14 cellular contexts compared by ENCODE assay signal in genomic region chr15:86649277-86649676, GRCh38.
DNase-seq lines count a peak whose midpoint lies in the region; ATAC-seq and TF ChIP-seq lines count a peak whose summit lies in the region.
"Had no signal": no experiment of that assay in that cellular context is flagged by ENCODE, and none has a peak within 500 bp of the region (broad histone marks: within the 10 kb centered on the region; RNA-seq: fewer than 3 reads in every experiment).

No MANE protein-coding gene starts in this region.

- no peaks in the 10 kb centered on the region for H3K36me3 Mint-ChIP-seq in activated CD4-positive, alpha-beta T cell treated with anti-CD3 and anti-CD28 coated beads, Interleukin-2, amount 10 ng/mL, durations not matched to agents 24 days and 14 days (ENCODE audit: low read depth)
- peaks cover 0 to 8% of the 10 kb centered on the region in 2 donors for H3K36me3 Mint-ChIP-seq in activated naive CD4-positive, alpha-beta T cell treated with anti-CD3 and anti-CD28 coated beads, Interleukin-2, amount 50 U/mL, for 72 hours
- H3K36me3 Mint-ChIP-seq in activated T-helper 2 cell treated with anti-CD3 and anti-CD28 coated beads, Interferon-gamma antibody, Interleukin-2, Interleukin-4, amounts not matched to agents 10 μg/mL and 5 μg/mL and 100 μg/mL, durations not matched to agents 14 hours and 24 hours and 36 hours (ENCODE audit: low read depth): peaks cover 13% of the 10 kb centered on the region

- intact Hi-C loops in activated CD4-positive, alpha-beta T cell treated with anti-CD3 and anti-CD28 coated beads, Interleukin-2, amount 10 ng/mL, durations not matched to agents 24 days and 14 days (cut with micrococcal nuclease): loop anchor here (1.0 to 2.0 kb wide), 3 partner anchors 25 to 42 kb away; no protein-coding TSS in a partner anchor
- intact Hi-C loops in activated T-helper 2 cell treated with anti-CD3 and anti-CD28 coated beads, Interferon-gamma antibody, Interleukin-2, Interleukin-4, amounts not matched to agents 10 μg/mL and 5 μg/mL and 100 μg/mL, durations not matched to agents 14 hours and 24 hours and 36 hours (cut with micrococcal nuclease): loop anchor here (1.0 to 5.0 kb wide), 6 partner anchors 25 to 1332 kb away; no protein-coding TSS in a partner anchor
- intact Hi-C loops in colonic mucosa (cut with DNase I): no loop called here

- no peak for DNase-seq in activated CD4-positive, alpha-beta T cell treated with anti-CD3 and anti-CD28 coated beads, Interleukin-2, amount 10 ng/mL, durations not matched to agents 24 days and 14 days
- DNase-seq in activated CD4-positive, alpha-beta T cell treated with anti-CD3 and anti-CD28 coated beads for 4 hours: no peak
- DNase-seq in activated naive CD4-positive, alpha-beta T cell treated with anti-CD3 and anti-CD28 coated beads, Interleukin-2, amount 50 U/mL, for 72 hours (ENCODE audit: low spot score in 2 of 2): no peak
- no peak for DNase-seq in activated naive CD4-positive, alpha-beta T cell (lab: John Stamatoyannopoulos, UW)
- DNase-seq in activated T-helper 2 cell treated with anti-CD3 and anti-CD28 coated beads, Interferon-gamma antibody, Interleukin-2, Interleukin-4, amounts not matched to agents 10 μg/mL and 5 μg/mL and 100 μg/mL, durations not matched to agents 14 hours and 24 hours and 36 hours (ENCODE audit: low spot score): no peak
- DNase-seq in stimulated activated naive CD8-positive, alpha-beta T cell treated with anti-CD3 and anti-CD28 coated beads, Interleukin-15, amount 100 ng/mL, for 72 hours: no peak
- DNase-seq in colonic mucosa (no peak), MM.1S (no peak)
- DNase-seq: ACHN; C1 segment of cervical spinal cord; Calu3; CD4-positive, alpha-beta T cell; DMS 273 treated with DMSO at 0.1 percent for 48 hours had no signal

- no peaks in the 10 kb centered on the region for H3K79me2 ChIP-seq in MM.1S (ENCODE audit: low read length)

- no peak overlapping the region for H3K4me2 ChIP-seq in MM.1S (ENCODE audit: low read depth, low read length)

- H3K9me3 Mint-ChIP-seq in activated CD4-positive, alpha-beta T cell treated with anti-CD3 and anti-CD28 coated beads, Interleukin-2, amount 10 ng/mL, durations not matched to agents 24 days and 14 days: peaks cover 5% of the 10 kb centered on the region
- peaks cover 4 to 13% of the 10 kb centered on the region in 2 donors for H3K9me3 Mint-ChIP-seq in activated naive CD4-positive, alpha-beta T cell treated with anti-CD3 and anti-CD28 coated beads, Interleukin-2, amount 50 U/mL, for 72 hours
- peaks cover 8% of the 10 kb centered on the region for H3K9me3 Mint-ChIP-seq in activated T-helper 2 cell treated with anti-CD3 and anti-CD28 coated beads, Interferon-gamma antibody, Interleukin-2, Interleukin-4, amounts not matched to agents 10 μg/mL and 5 μg/mL and 100 μg/mL, durations not matched to agents 14 hours and 24 hours and 36 hours
- peaks cover 0 to 5% of the 10 kb centered on the region in 2 donors for H3K9me3 Mint-ChIP-seq in stimulated activated naive CD8-positive, alpha-beta T cell treated with anti-CD3 and anti-CD28 coated beads, Interleukin-15, amount 100 ng/mL, for 72 hours
- H3K9me3 Mint-ChIP-seq: CD4-positive, alpha-beta T cell had no signal

- no peaks in the 10 kb centered on the region for H4K20me1 ChIP-seq in MM.1S (ENCODE audit: insufficient read depth, low read length)

- no peaks in the 10 kb centered on the region for H3F3A ChIP-seq in MM.1S (ENCODE audit: insufficient read depth, low read length)

- H3K9me2 ChIP-seq in MM.1S (replicated peaks; ENCODE audit: insufficient read depth, low read length): no peaks in the 10 kb centered on the region

- no peaks in the 10 kb centered on the region for H3K27me3 ChIP-seq in colonic mucosa
- no peaks in the 10 kb centered on the region for H3K27me3 ChIP-seq in MM.1S (replicated peaks; ENCODE audit: insufficient read depth, low read length)

- H3K4me3 ChIP-seq in colonic mucosa (no peak overlapping the region), MM.1S (ENCODE audit: low read length) (no peak overlapping the region)
- H3K4me3 ChIP-seq: HAP-1 had no signal

- no peak overlapping the region for H2AFZ ChIP-seq in MM.1S (ENCODE audit: low read length)

- ATAC-seq in activated naive CD4-positive, alpha-beta T cell treated with anti-CD3 and anti-CD28 coated beads, Interleukin-2, amount 50 U/mL, for 72 hours: peak; percentile 66 to 79
- ATAC-seq in stimulated activated naive CD8-positive, alpha-beta T cell treated with anti-CD3 and anti-CD28 coated beads, Interleukin-15, amount 100 ng/mL, for 72 hours: peak; percentile 44

- TF ChIP-seq CTCF in colonic mucosa (IDR thresholded peaks at IDR 0.05): no peak
- no peak for TF ChIP-seq CTCF in MM.1S (IDR thresholded peaks at IDR 0.05; ENCODE audit: low read length)

- no peak overlapping the region for H3K4me3 Mint-ChIP-seq in activated CD4-positive, alpha-beta T cell treated with anti-CD3 and anti-CD28 coated beads, Interleukin-2, amount 10 ng/mL, durations not matched to agents 24 days and 14 days
- H3K4me3 Mint-ChIP-seq in activated T-helper 2 cell treated with anti-CD3 and anti-CD28 coated beads, Interferon-gamma antibody, Interleukin-2, Interleukin-4, amounts not matched to agents 10 μg/mL and 5 μg/mL and 100 μg/mL, durations not matched to agents 14 hours and 24 hours and 36 hours (ENCODE audit: low read depth): peak overlapping the region; percentile 32
- H3K4me3 Mint-ChIP-seq in stimulated activated naive CD8-positive, alpha-beta T cell treated with anti-CD3 and anti-CD28 coated beads, Interleukin-15, amount 100 ng/mL, for 72 hours: no peak overlapping the region
- H3K4me3 Mint-ChIP-seq: CD4-positive, alpha-beta T cell had no signal

- H3K9ac ChIP-seq in colonic mucosa (ENCODE audit: low read depth in 2 of 2, low read length in 2 of 2): no peak overlapping the region
- H3K9ac ChIP-seq in MM.1S (ENCODE audit: low read length): no peak overlapping the region

- no peaks in the 10 kb centered on the region for H3K4me1 ChIP-seq in colonic mucosa
- H3K4me1 ChIP-seq in MM.1S (ENCODE audit: low read length): peaks cover 8% of the 10 kb centered on the region

- H3K9me3 ChIP-seq in colonic mucosa: no peaks in the 10 kb centered on the region
- no peaks in the 10 kb centered on the region for H3K9me3 ChIP-seq in MM.1S (replicated peaks; ENCODE audit: insufficient read depth, low read length)
- H3K9me3 ChIP-seq: HAP-1 had no signal

- H3K36me3 ChIP-seq in colonic mucosa (no peaks in the 10 kb centered on the region), MM.1S (replicated peaks; ENCODE audit: insufficient read depth, low read length) (no peaks in the 10 kb centered on the region)
- H3K36me3 ChIP-seq: HAP-1 had no signal

- H3K27ac ChIP-seq in colonic mucosa (no peak overlapping the region), MM.1S (ENCODE audit: low read length) (no peak overlapping the region)

- H3K27me3 Mint-ChIP-seq in activated CD4-positive, alpha-beta T cell treated with anti-CD3 and anti-CD28 coated beads, Interleukin-2, amount 10 ng/mL, durations not matched to agents 24 days and 14 days: no peaks in the 10 kb centered on the region
- no peaks in the 10 kb centered on the region for H3K27me3 Mint-ChIP-seq in activated T-helper 2 cell treated with anti-CD3 and anti-CD28 coated beads, Interferon-gamma antibody, Interleukin-2, Interleukin-4, amounts not matched to agents 10 μg/mL and 5 μg/mL and 100 μg/mL, durations not matched to agents 14 hours and 24 hours and 36 hours (ENCODE audit: low read depth)
- H3K27me3 Mint-ChIP-seq in stimulated activated naive CD8-positive, alpha-beta T cell treated with anti-CD3 and anti-CD28 coated beads, Interleukin-15, amount 100 ng/mL, for 72 hours: no peaks in the 10 kb centered on the region
- H3K27me3 Mint-ChIP-seq: CD4-positive, alpha-beta T cell had no signal

- peaks cover 20% of the 10 kb centered on the region for H3K4me1 Mint-ChIP-seq in activated CD4-positive, alpha-beta T cell treated with anti-CD3 and anti-CD28 coated beads, Interleukin-2, amount 10 ng/mL, durations not matched to agents 24 days and 14 days
- peaks cover 58% of the 10 kb centered on the region for H3K4me1 Mint-ChIP-seq in activated T-helper 2 cell treated with anti-CD3 and anti-CD28 coated beads, Interferon-gamma antibody, Interleukin-2, Interleukin-4, amounts not matched to agents 10 μg/mL and 5 μg/mL and 100 μg/mL, durations not matched to agents 14 hours and 24 hours and 36 hours (ENCODE audit: low read depth)
- H3K4me1 Mint-ChIP-seq in stimulated activated naive CD8-positive, alpha-beta T cell treated with anti-CD3 and anti-CD28 coated beads, Interleukin-15, amount 100 ng/mL, for 72 hours: peaks cover 42% of the 10 kb centered on the region

- peak overlapping the region; percentile 31 for H3K27ac Mint-ChIP-seq in activated CD4-positive, alpha-beta T cell treated with anti-CD3 and anti-CD28 coated beads, Interleukin-2, amount 10 ng/mL, durations not matched to agents 24 days and 14 days
- H3K27ac Mint-ChIP-seq in activated naive CD4-positive, alpha-beta T cell treated with anti-CD3 and anti-CD28 coated beads, Interleukin-2, amount 50 U/mL, for 72 hours: no peak overlapping the region
- peak overlapping the region; percentile 83 for H3K27ac Mint-ChIP-seq in activated T-helper 2 cell treated with anti-CD3 and anti-CD28 coated beads, Interferon-gamma antibody, Interleukin-2, Interleukin-4, amounts not matched to agents 10 μg/mL and 5 μg/mL and 100 μg/mL, durations not matched to agents 14 hours and 24 hours and 36 hours
- H3K27ac Mint-ChIP-seq in stimulated activated naive CD8-positive, alpha-beta T cell treated with anti-CD3 and anti-CD28 coated beads, Interleukin-15, amount 100 ng/mL, for 72 hours: no peak overlapping the region
- H3K27ac Mint-ChIP-seq: CD4-positive, alpha-beta T cell had no signal

Comparison
In these comparisons a context has a peak if more than half of its experiments do, and no peak if none do; other contexts are left out.
1. H3K27ac Mint-ChIP-seq: peak in activated CD4-positive, alpha-beta T cell treated with anti-CD3 and anti-CD28 coated beads, Interleukin-2, amount 10 ng/mL, durations not matched to agents 24 days and 14 days (single experiment) and activated T-helper 2 cell treated with anti-CD3 and anti-CD28 coated beads, Interferon-gamma antibody, Interleukin-2, Interleukin-4, amounts not matched to agents 10 μg/mL and 5 μg/mL and 100 μg/mL, durations not matched to agents 14 hours and 24 hours and 36 hours (single experiment); none in activated naive CD4-positive, alpha-beta T cell treated with anti-CD3 and anti-CD28 coated beads, Interleukin-2, amount 50 U/mL, for 72 hours (0 of 2) and stimulated activated naive CD8-positive, alpha-beta T cell treated with anti-CD3 and anti-CD28 coated beads, Interleukin-15, amount 100 ng/mL, for 72 hours (0 of 2).